ENCODE assay signal across 30 cellular contexts in the genomic region with DNA sequence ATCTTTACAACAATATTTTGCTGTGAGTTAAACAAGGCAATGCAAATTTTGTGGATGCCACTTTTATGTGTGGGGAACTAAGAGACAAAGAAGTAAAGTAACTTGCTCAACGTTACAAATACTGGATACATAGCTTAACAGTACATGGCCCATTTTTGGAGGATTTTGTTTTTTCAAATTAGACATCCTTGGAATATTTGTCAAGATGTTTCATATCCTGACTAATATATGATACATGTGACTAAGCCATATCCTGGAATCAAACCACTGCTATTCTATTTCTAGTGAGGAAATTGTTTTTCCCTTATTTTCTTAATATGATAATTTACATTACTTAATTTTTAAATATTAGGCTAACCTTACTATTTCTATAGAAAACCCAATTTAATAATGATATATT.
DNase-seq lines count a peak whose midpoint lies in the region; ATAC-seq lines count a peak whose summit lies in the region.
"Had no signal": no experiment of that assay in that cellular context is flagged by ENCODE, and none has a peak within 500 bp of the region (broad histone marks: within the 10 kb centered on the region; RNA-seq: fewer than 3 reads in every experiment).

No MANE protein-coding gene starts in this region.

- H2AFZ ChIP-seq in ACC112 (ENCODE audit: low read length, unreplicated experiment) = no peak overlapping the region

- no peaks in the 10 kb centered on the region for H3K36me3 ChIP-seq in ACC112 (ENCODE audit: insufficient read depth, low read length)
- H3K36me3 ChIP-seq: BLaER1, heart right ventricle, SJSA1, tibial artery had no signal

- ATAC-seq in GM21576 (IDR thresholded peaks at IDR 0.05; ENCODE audit: unreplicated experiment) (no peak), GM21390 (IDR thresholded peaks at IDR 0.05; ENCODE audit: unreplicated experiment) (no peak)
- ATAC-seq: heart right ventricle; HepG2; mucosa of descending colon; natural killer cell treated with Interleukin-12 subunit alpha and Interleukin-12 subunit beta and Interleukin-15 and Interleukin-18, amount 100 ng/mL, for 72 hours; stimulated activated naive CD8-positive, alpha-beta T cell treated with anti-CD3 and anti-CD28 coated beads, Interleukin-15, amount 100 ng/mL, for 72 hours had no signal

- H3K27me3 ChIP-seq in ACC112 (ENCODE audit: insufficient read depth, low read length) = no peaks in the 10 kb centered on the region
- H3K27me3 ChIP-seq: BLaER1, heart right ventricle, SJSA1, tibial artery had no signal

- peak overlapping the region; percentile 41 for H3K27ac ChIP-seq in ACC112 (ENCODE audit: low read depth, low read length)
- H3K27ac ChIP-seq: BLaER1, heart right ventricle, SJSA1, tibial artery had no signal

- no peak overlapping the region for H3K4me3 ChIP-seq in ACC112 (ENCODE audit: low read depth, low read length)
- H3K4me3 ChIP-seq: BLaER1, heart right ventricle, lung, mucosa of descending colon, SJSA1, smooth muscle cell, tibial artery had no signal

- DNase-seq in HCEC 1CT = peak; percentile 11
- peak; percentile 3 for DNase-seq in amniotic epithelial cell (ENCODE audit: low read depth)
- DNase-seq in fibroblast of peridontal ligament (ENCODE audit: extremely low read depth) = peak; percentile 42
- DNase-seq in OCI-M2 (lab: John Stamatoyannopoulos, UW; ENCODE audit: unreplicated experiment) = no peak
- no peak for DNase-seq in cerebellum (ENCODE audit: low spot score)
- DNase-seq: 8988T; activated CD4-positive, CD25-positive, alpha-beta regulatory T cell; activated naive CD4-positive, alpha-beta T cell treated with anti-CD3 and anti-CD28 coated beads, Interleukin-2, amount 10 ng/mL, durations not matched to agents 7 days and 5 days; aorta; caudate nucleus; dermis blood vessel endothelial cell; heart right ventricle; mucosa of descending colon; NCI-H1105; NCI-H1930; NCI-H526; retina; stimulated activated CD4-positive, alpha-beta T cell treated with anti-CD3 and anti-CD28 coated beads, Interleukin-1b, Interleukin-23, amount 100 ng/mL, for 48 hours; stimulated activated CD8-positive, alpha-beta memory T cell treated with anti-CD3 and anti-CD28 coated beads, Interleukin-4, amount 100 ng/mL, for 48 hours; stimulated activated naive CD8-positive, alpha-beta T cell treated with anti-CD3 and anti-CD28 coated beads, Interleukin-15, amount 100 ng/mL, for 72 hours; tibial artery had no signal

- no peaks in the 10 kb centered on the region for H3K79me2 ChIP-seq in ACC112 (ENCODE audit: control insufficient read depth, insufficient read depth, low read length, unreplicated experiment)

- H3K4me1 ChIP-seq in ACC112 (ENCODE audit: control insufficient read depth, insufficient read depth, low read length, unreplicated experiment) = peaks cover 11% of the 10 kb centered on the region
- H3K4me1 ChIP-seq: heart right ventricle, SJSA1, tibial artery had no signal

Comparison
In these comparisons a context has a peak if more than half of its experiments do, and no peak if none do; other contexts are left out.
1. DNase-seq: peak in HCEC 1CT (single experiment), amniotic epithelial cell (single experiment) and fibroblast of peridontal ligament (single experiment); none in OCI-M2 (single experiment) and cerebellum (single experiment).